Comparison of ENCODE assay signal across 8 cellular contexts in genomic region chr7:101017099-101017777, GRCh38. TPM values are rescaled to one million over a fixed set of nuclear protein-coding genes. Genes with fewer than 3 reads are reported as not detected.
A peak's percentile ranks its signal among the peaks of the same experiment; 100 is the strongest.
DNase-seq lines count a peak whose midpoint lies in the region; ATAC-seq and TF ChIP-seq lines count a peak whose summit lies in the region.

No MANE protein-coding gene starts in this region.

- DNase-seq in AG20443 (ENCODE audit: low spot score) (peak; percentile 96), RWPE1 (ENCODE audit: low spot score) (peak; percentile 91), activated gamma-delta T cell treated with Interleukin-2 at 50 U/mL for 16 hours (peak; percentile 73), glutamatergic neuron (peak; percentile 73), posterior cingulate gyrus (peak in 8 of 10 donors; percentile 11 to 91 (median 39)), type B pancreatic cell (ENCODE audit: extremely low spot score, unreplicated experiment) (no peak)

- peak; percentile 67 for TF ChIP-seq POLR2A in GM19193 (IDR thresholded peaks at IDR 0.05; ENCODE audit: extremely low read depth, insufficient read depth, insufficient read length)

- POLR2A ChIA-PET in RWPE1 (lab: Yijun Ruan, JAX; ENCODE audit: low non-redundant PET): no interaction called here

- peak overlapping the region; percentile 70 for H3K27ac Mint-ChIP-seq in glutamatergic neuron (ENCODE audit: unreplicated experiment)
- H3K27ac Mint-ChIP-seq in type B pancreatic cell: peak overlapping the region; percentile 43

- CTCF ChIA-PET in RWPE1 (lab: Yijun Ruan, JAX): interaction anchor here (0.7 kb wide), 2 partner anchors 56 to 307 kb away, joined by 4 to 8 read pairs; no protein-coding TSS in a partner anchor

- H3K9me3 Mint-ChIP-seq in glutamatergic neuron (ENCODE audit: unreplicated experiment) (peaks cover 3% of the 10 kb centered on the region), type B pancreatic cell (no peaks in the 10 kb centered on the region)

- TF ChIP-seq CTCF in RWPE1 (conservative IDR thresholded peaks at IDR 0.05; ENCODE audit: low read depth) (no peak), glutamatergic neuron (IDR thresholded peaks at IDR 0.05; ENCODE audit: partially characterized antibody, unreplicated experiment) (no peak), type B pancreatic cell (conservative IDR thresholded peaks at IDR 0.05) (no peak)

- ATAC-seq in HG03460 (IDR thresholded peaks at IDR 0.05; ENCODE audit: unreplicated experiment): peak; percentile 82

- peak overlapping the region; percentile 73 for H3K27ac ChIP-seq in RWPE1

- peak overlapping the region; percentile 76 for H3K4me3 Mint-ChIP-seq in glutamatergic neuron (ENCODE audit: unreplicated experiment)
- H3K4me3 Mint-ChIP-seq in type B pancreatic cell: peak overlapping the region; percentile 73

- H3K4me1 Mint-ChIP-seq in glutamatergic neuron (ENCODE audit: low read depth, unreplicated experiment): no peaks in the 10 kb centered on the region
- H3K4me1 Mint-ChIP-seq in type B pancreatic cell (ENCODE audit: unreplicated experiment): no peaks in the 10 kb centered on the region

- H3K27me3 Mint-ChIP-seq in glutamatergic neuron (ENCODE audit: unreplicated experiment) (peaks cover 9% of the 10 kb centered on the region), type B pancreatic cell (peaks cover 20% of the 10 kb centered on the region)

- intact Hi-C loops in posterior cingulate gyrus (cut with DNase I): no loop called here

- H3K36me3 Mint-ChIP-seq in glutamatergic neuron (ENCODE audit: unreplicated experiment): no peaks in the 10 kb centered on the region
- H3K36me3 Mint-ChIP-seq in type B pancreatic cell: no peaks in the 10 kb centered on the region

RNA-seq across cellular contexts. Expression of gene MUC17, which starts 2.6 kb away (rescaled TPM):
- total RNA-seq in glutamatergic neuron (ENCODE audit: unreplicated experiment) (not detected), type B pancreatic cell (ENCODE audit: low replicate concordance) (0.53 and 1.5 TPM in 2 replicates)

RNA-seq across cellular contexts. Expression of gene MUC12, which starts 47.9 kb away (rescaled TPM):
- total RNA-seq in glutamatergic neuron (ENCODE audit: unreplicated experiment) (1.0 TPM), type B pancreatic cell (ENCODE audit: low replicate concordance) (0.50 and 1.6 TPM in 2 replicates)
